ENCODE assay signal across 1 cellular context in genomic region chr2:109675666-109676345, GRCh38.
TF ChIP-seq lines count a peak whose summit lies in the region.

No MANE protein-coding gene starts in this region.

TF ChIP-seq in H1, 55 proteins besides CTCF, POLR2A, EP300 and RAD21 (continued from another document):
- TF ChIP-seq CTBP2 (IDR thresholded peaks at IDR 0.05; ENCODE audit: borderline replicate concordance, insufficient read depth, insufficient read length, low read length), result no peak
- no peak for TF ChIP-seq KDM4A (IDR thresholded peaks at IDR 0.05; ENCODE audit: low read depth, low read length, severe bottlenecking)
